ENCODE assay signal across 1 cellular context in the genomic region with DNA sequence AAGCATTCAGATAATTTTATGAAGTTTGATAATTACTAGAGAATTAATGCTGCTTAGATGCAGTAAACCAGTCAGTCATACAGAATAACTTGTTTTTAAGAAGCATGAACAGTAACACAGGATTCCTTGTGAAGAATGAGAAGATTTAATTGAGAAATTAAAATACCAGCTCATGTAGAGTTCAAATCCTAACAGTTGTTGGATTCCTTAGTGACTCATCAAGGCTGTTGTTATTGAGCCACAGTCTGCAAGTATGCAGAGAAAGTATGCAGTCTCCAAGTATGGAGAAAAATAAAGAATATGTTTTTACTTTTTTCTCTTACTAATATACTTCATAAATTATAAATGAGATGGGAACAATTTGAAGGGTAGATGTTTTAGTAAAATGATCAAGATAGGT.
TF ChIP-seq lines count a peak whose summit lies in the region.

No MANE protein-coding gene starts in this region.

TF ChIP-seq in A549, 52 proteins besides CTCF, POLR2A, EP300 and RAD21 (continued from another document):
- TF ChIP-seq, protein P1, sequence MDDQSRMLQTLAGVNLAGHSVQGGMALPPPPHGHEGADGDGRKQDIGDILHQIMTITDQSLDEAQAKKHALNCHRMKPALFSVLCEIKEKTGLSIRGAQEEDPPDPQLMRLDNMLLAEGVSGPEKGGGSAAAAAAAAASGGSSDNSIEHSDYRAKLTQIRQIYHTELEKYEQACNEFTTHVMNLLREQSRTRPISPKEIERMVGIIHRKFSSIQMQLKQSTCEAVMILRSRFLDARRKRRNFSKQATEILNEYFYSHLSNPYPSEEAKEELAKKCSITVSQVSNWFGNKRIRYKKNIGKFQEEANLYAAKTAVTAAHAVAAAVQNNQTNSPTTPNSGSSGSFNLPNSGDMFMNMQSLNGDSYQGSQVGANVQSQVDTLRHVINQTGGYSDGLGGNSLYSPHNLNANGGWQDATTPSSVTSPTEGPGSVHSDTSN (IDR thresholded peaks at IDR 0.05), result no peak
- TF ChIP-seq FOSL2 (IDR thresholded peaks at IDR 0.05) (peak; percentile 59; the same call in 1 of the 2 replicates), FOSL2 (CRISPR knock-in tag; IDR thresholded peaks at IDR 0.05) (peak; percentile 87), HDAC2 (IDR thresholded peaks at IDR 0.05) (no peak), ZNF302 (CRISPR knock-in tag; IDR thresholded peaks at IDR 0.05) (no peak), ZC3H11A (IDR thresholded peaks at IDR 0.05) (no peak), JUNB (IDR thresholded peaks at IDR 0.05) (peak; percentile 48)
- TF ChIP-seq, protein P2, sequence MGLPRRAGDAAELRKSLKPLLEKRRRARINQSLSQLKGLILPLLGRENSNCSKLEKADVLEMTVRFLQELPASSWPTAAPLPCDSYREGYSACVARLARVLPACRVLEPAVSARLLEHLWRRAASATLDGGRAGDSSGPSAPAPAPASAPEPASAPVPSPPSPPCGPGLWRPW (IDR thresholded peaks at IDR 0.05), result no peak
- TF ChIP-seq, protein P3, sequence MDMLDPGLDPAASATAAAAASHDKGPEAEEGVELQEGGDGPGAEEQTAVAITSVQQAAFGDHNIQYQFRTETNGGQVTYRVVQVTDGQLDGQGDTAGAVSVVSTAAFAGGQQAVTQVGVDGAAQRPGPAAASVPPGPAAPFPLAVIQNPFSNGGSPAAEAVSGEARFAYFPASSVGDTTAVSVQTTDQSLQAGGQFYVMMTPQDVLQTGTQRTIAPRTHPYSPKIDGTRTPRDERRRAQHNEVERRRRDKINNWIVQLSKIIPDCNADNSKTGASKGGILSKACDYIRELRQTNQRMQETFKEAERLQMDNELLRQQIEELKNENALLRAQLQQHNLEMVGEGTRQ (IDR thresholded peaks at IDR 0.05), result no peak
